11 cellular contexts compared by ENCODE assay signal in the genomic region with DNA sequence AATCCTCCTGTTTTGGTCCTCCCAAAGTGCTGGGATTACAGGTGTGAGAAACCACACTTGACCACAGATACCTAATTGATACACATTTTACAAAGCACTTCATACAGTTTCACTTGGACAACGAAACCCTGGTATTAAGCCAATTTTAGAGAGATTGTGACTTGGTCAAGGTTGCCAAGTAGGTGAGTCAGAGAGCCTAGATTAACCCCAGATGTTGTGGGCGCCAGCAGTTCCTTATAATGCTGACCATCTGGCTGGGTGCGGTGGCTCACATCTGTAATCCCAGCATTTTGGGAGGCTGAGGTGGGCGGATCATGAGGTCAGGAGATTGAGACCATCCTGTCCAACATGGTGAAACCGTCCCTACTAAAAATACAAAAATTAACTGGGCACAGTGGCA. TPM values are rescaled to one million over a fixed set of nuclear protein-coding genes. Genes with fewer than 3 reads are reported as not detected.
A peak's percentile ranks its signal among the peaks of the same experiment; 100 is the strongest.
DNase-seq lines count a peak whose midpoint lies in the region; ATAC-seq and TF ChIP-seq lines count a peak whose summit lies in the region.
"Had no signal": no experiment of that assay in that cellular context is flagged by ENCODE, and none has a peak within 500 bp of the region (broad histone marks: within the 10 kb centered on the region; RNA-seq: fewer than 3 reads in every experiment).

No MANE protein-coding gene starts in this region.

- TF ChIP-seq CTCF in heart left ventricle (IDR thresholded peaks at IDR 0.05) (no peak), left ventricle myocardium inferior (IDR thresholded peaks at IDR 0.05; ENCODE audit: borderline replicate concordance) (no peak), SK-N-SH (IDR thresholded peaks at IDR 0.05) (no peak), uterus (IDR thresholded peaks at IDR 0.05) (no peak)

- 48 to 64% (median 55%) methylated on average over 5 of the region's 5 CpGs for WGBS in heart left ventricle, 4 donors
- 23% methylated on average over 5 of the region's 5 CpGs for WGBS in SK-N-SH (ENCODE audit: low lambda C conversion rate)

- H3K4me3 ChIP-seq in heart left ventricle (no peak overlapping the region), left ventricle myocardium inferior (no peak overlapping the region), SK-N-SH (ENCODE audit: low read depth in 2 of 2, low read length in 1 of 2) (no peak overlapping the region), uterus (no peak overlapping the region)
- H3K4me3 ChIP-seq: BLaER1 treated with 17β-estradiol and CSF1 and Interleukin-3, amounts not matched to agents 10 nM and 100 nM; SJSA1 had no signal

- no peak overlapping the region for H3K27ac ChIP-seq in heart left ventricle
- no peak overlapping the region for H3K27ac ChIP-seq in left ventricle myocardium inferior (replicated peaks)
- peak overlapping the region in 1 of 2 experiments; percentile 55; a peak in 1 of 4 replicates for H3K27ac ChIP-seq in SK-N-SH (ENCODE audit: low read depth in 2 of 2, low read length in 1 of 2)
- no peak overlapping the region for H3K27ac ChIP-seq in uterus
- H3K27ac ChIP-seq: SJSA1 had no signal

- no peak for TF ChIP-seq RAD21 in SK-N-SH (IDR thresholded peaks at IDR 0.05; ENCODE audit: low read length)

- peaks cover 0 to 17% (median 8%) of the 10 kb centered on the region in 12 donors for H3K4me1 ChIP-seq in heart left ventricle
- H3K4me1 ChIP-seq in left ventricle myocardium inferior, result peaks cover 28% of the 10 kb centered on the region
- H3K4me1 ChIP-seq in SK-N-SH (ENCODE audit: control insufficient read depth in 1 of 2, insufficient read depth in 2 of 2, low read depth in 1 of 2, low read length in 1 of 2), result peaks cover 4 to 5% of the 10 kb centered on the region in 2 experiments; a peak in 2 of 4 replicates
- H3K4me1 ChIP-seq in uterus, result peaks cover 0 to 1% of the 10 kb centered on the region in 2 donors

- DNase-seq in heart left ventricle, result peak in 3 of 5 donors; percentile 66 to 71 (median 68)
- DNase-seq in left ventricle myocardium inferior, result no peak
- DNase-seq in SK-N-SH, result no peak
- DNase-seq in fibroblast of peridontal ligament (ENCODE audit: extremely low read depth), result peak; percentile 98
- peak; percentile 40 to 45 for DNase-seq in uterus
- no peak for DNase-seq in NCI-H1105 (lab: John Stamatoyannopoulos, UW)
- no peak for DNase-seq in HuH-7 (ENCODE audit: low spot score)
- DNase-seq: NCI-H1694 had no signal

- H3F3A ChIP-seq in SK-N-SH (replicated peaks; ENCODE audit: insufficient read depth), result peaks cover 50% of the 10 kb centered on the region

- H4K20me1 ChIP-seq in SK-N-SH (ENCODE audit: insufficient read depth), result 0 out of 2 replicates have a peak, but pooled peaks cover 10% of the 10 kb centered on the region

- TF ChIP-seq POLR2A in heart left ventricle (IDR thresholded peaks at IDR 0.05) (no peak), uterus (IDR thresholded peaks at IDR 0.05) (no peak)

- H3K27me3 ChIP-seq in heart left ventricle (no peaks in the 10 kb centered on the region), left ventricle myocardium inferior (ENCODE audit: low read depth) (no peaks in the 10 kb centered on the region), SK-N-SH (ENCODE audit: insufficient read depth) (no peaks in the 10 kb centered on the region), uterus (no peaks in the 10 kb centered on the region)
- H3K27me3 ChIP-seq: BLaER1 treated with 17β-estradiol and CSF1 and Interleukin-3, amounts not matched to agents 10 nM and 100 nM; SJSA1 had no signal

- H3K9me3 ChIP-seq in heart left ventricle (no peaks in the 10 kb centered on the region), left ventricle myocardium inferior (replicated peaks) (no peaks in the 10 kb centered on the region), SK-N-SH (no peaks in the 10 kb centered on the region), uterus (no peaks in the 10 kb centered on the region)
- H3K9me3 ChIP-seq: BLaER1 treated with 17β-estradiol and CSF1 and Interleukin-3, amounts not matched to agents 10 nM and 100 nM; SJSA1 had no signal

- CTCF ChIA-PET in SK-N-SH (lab: Yijun Ruan, JAX), result interaction anchor here (2.1 kb wide), 1 partner anchor 18 kb away, joined by 8 read pairs; no protein-coding TSS in a partner anchor

- H3K9ac ChIP-seq in SK-N-SH, result no peak overlapping the region
- H3K9ac ChIP-seq: BLaER1 treated with 17β-estradiol and CSF1 and Interleukin-3, amounts not matched to agents 10 nM and 100 nM had no signal

- POLR2A ChIA-PET in SK-N-SH (lab: Yijun Ruan, JAX), result no interaction called here

- intact Hi-C loops in heart left ventricle (cut with DNase I) (no loop called here), left ventricle myocardium inferior (cut with micrococcal nuclease) (no loop called here), uterus (cut with DNase I; ENCODE audit: low total_unique reads) (no loop called here)

- peaks cover 5% of the 10 kb centered on the region; the same call in 1 of the 2 replicates for H3K79me2 ChIP-seq in SK-N-SH (ENCODE audit: insufficient read depth)

- H2AFZ ChIP-seq in SK-N-SH (ENCODE audit: low read depth), result no peak overlapping the region

- ATAC-seq in heart left ventricle (peak in 3 of 4 donors; percentile 29 to 78 (median 47)), HG02623 (IDR thresholded peaks at IDR 0.05; ENCODE audit: unreplicated experiment) (no peak)

- peak in 1 of 2 experiments; percentile 78; a peak in 1 of 4 replicates for TF ChIP-seq EP300 in SK-N-SH (IDR thresholded peaks at IDR 0.05; ENCODE audit: borderline replicate concordance in 1 of 2, low read depth in 1 of 2, low read length in 1 of 2)

- H3K9me2 ChIP-seq in SK-N-SH, result no peaks in the 10 kb centered on the region

- peak overlapping the region; percentile 14; the same call in 1 of the 2 replicates for H3K4me2 ChIP-seq in SK-N-SH
- H3K4me2 ChIP-seq: BLaER1 treated with 17β-estradiol and CSF1 and Interleukin-3, amounts not matched to agents 10 nM and 100 nM had no signal

- H3K36me3 ChIP-seq in heart left ventricle (peaks cover 3 to 55% (median 37%) of the 10 kb centered on the region in 9 donors), left ventricle myocardium inferior (peaks cover 37% of the 10 kb centered on the region), SK-N-SH (replicated peaks in 1 of 2; ENCODE audit: control insufficient read depth in 1 of 2, insufficient read depth in 2 of 2, low read length in 1 of 2) (peaks cover 30 to 47% of the 10 kb centered on the region in 2 experiments), uterus (no peaks in the 10 kb centered on the region)

TF ChIP-seq in SK-N-SH, 30 proteins besides CTCF, POLR2A, EP300 and RAD21 (continues in another document):
- TF ChIP-seq EZH2phosphoT487 (IDR thresholded peaks at IDR 0.05; ENCODE audit: borderline replicate concordance, low read depth) (no peak), RXRA (IDR thresholded peaks at IDR 0.05; ENCODE audit: borderline replicate concordance, low read depth) (peak; percentile 57; the same call in 1 of the 2 replicates), USF1 (IDR thresholded peaks at IDR 0.05; ENCODE audit: borderline replicate concordance, low read depth) (no peak)

RNA-seq across cellular contexts. Expression of gene PHKG1, which starts 4.9 kb away (rescaled TPM):
- total RNA-seq in heart left ventricle (100 to 1,000 TPM in 1 of 9 donors, 10 to 100 TPM in 7, 1 to 10 TPM in 1; 5.9 to 150 (median 19.9) TPM), left ventricle myocardium inferior (21.4 TPM), uterus (1 to 10 TPM in 1 of 4 donors, under 1 TPM in 1, not detected in 2; 0.97 to 4.7 TPM)
- polyA plus RNA-seq in heart left ventricle (1 to 10 TPM; 2.4 to 8.5 TPM), SK-N-SH (2012; rRNA removed) (0.91 and 2.5 TPM in 2 replicates)
- polyA plus RNA-seq in SK-N-SH (2012; cell fraction: cytosol; rRNA removed), result 0.46 and 0.75 TPM in 2 replicates
- polyA plus RNA-seq in SK-N-SH (2012; cell fraction: nucleus; rRNA removed), result 6.1 and 7.6 TPM in 2 replicates

RNA-seq across cellular contexts. Expression of gene CHCHD2, which starts 8.6 kb away (rescaled TPM):
- 100 to 1,000 TPM; 368 to 511 (median 412) TPM for total RNA-seq in heart left ventricle
- polyA plus RNA-seq in heart left ventricle, result 1,000 to 10,000 TPM in 1 of 2 donors, 100 to 1,000 TPM in 1; 245 to 1,085 TPM
- total RNA-seq in left ventricle myocardium inferior, result 468 TPM
- polyA plus RNA-seq in SK-N-SH (2012; rRNA removed), result 500 and 624 TPM in 2 replicates
- polyA plus RNA-seq in SK-N-SH (2012; cell fraction: cytosol; rRNA removed), result 487 and 543 TPM in 2 replicates
- polyA plus RNA-seq in SK-N-SH (2012; cell fraction: nucleus; rRNA removed), result 218 and 286 TPM in 2 replicates
- total RNA-seq in uterus, result 100 to 1,000 TPM; 193 to 900 (median 353) TPM

RNA-seq across cellular contexts. Expression of gene NUPR2, which starts 18.5 kb away (rescaled TPM):
- not detected for total RNA-seq in heart left ventricle
- polyA plus RNA-seq in heart left ventricle, result not detected
- not detected for total RNA-seq in left ventricle myocardium inferior
- polyA plus RNA-seq in SK-N-SH (2012; rRNA removed), result not detected in 2 replicates
- not detected in 2 replicates for polyA plus RNA-seq in SK-N-SH (2012; cell fraction: cytosol; rRNA removed)
- polyA plus RNA-seq in SK-N-SH (2012; cell fraction: nucleus; rRNA removed), result not detected in 2 replicates
- not detected for total RNA-seq in uterus
- total RNA-seq: SJSA1 had no signal

RNA-seq across cellular contexts. Expression of gene SUMF2, which starts 33.6 kb away (rescaled TPM):
- 10 to 100 TPM; 23.1 to 61.5 (median 30.9) TPM for total RNA-seq in heart left ventricle
- polyA plus RNA-seq in heart left ventricle, result 10 to 100 TPM; 35.5 to 42.4 TPM
- 33.5 TPM for total RNA-seq in left ventricle myocardium inferior
- polyA plus RNA-seq in SK-N-SH (2012; rRNA removed), result 130 and 162 TPM in 2 replicates
- 82.7 and 115 TPM in 2 replicates for polyA plus RNA-seq in SK-N-SH (2012; cell fraction: cytosol; rRNA removed)
- polyA plus RNA-seq in SK-N-SH (2012; cell fraction: nucleus; rRNA removed), result 182 and 258 TPM in 2 replicates
- total RNA-seq in uterus, result 100 to 1,000 TPM in 2 of 4 donors, 10 to 100 TPM in 2; 61.2 to 110 (median 86.5) TPM

RNA-seq across cellular contexts. Expression of gene CCT6A, which starts 46.1 kb away (rescaled TPM):
- 10 to 100 TPM; 44.6 to 85.8 (median 62.6) TPM for total RNA-seq in heart left ventricle
- polyA plus RNA-seq in heart left ventricle, result 100 to 1,000 TPM in 1 of 2 donors, 10 to 100 TPM in 1; 75.8 to 180 TPM
- total RNA-seq in left ventricle myocardium inferior, result 67.6 TPM
- 221 and 345 TPM in 2 replicates for polyA plus RNA-seq in SK-N-SH (2012; rRNA removed)
- polyA plus RNA-seq in SK-N-SH (2012; cell fraction: cytosol; rRNA removed), result 338 and 380 TPM in 2 replicates
- polyA plus RNA-seq in SK-N-SH (2012; cell fraction: nucleus; rRNA removed), result 175 and 324 TPM in 2 replicates
- total RNA-seq in uterus, result 100 to 1,000 TPM in 3 of 4 donors, 10 to 100 TPM in 1; 88.0 to 255 (median 194) TPM

Comparison
In these comparisons a context has a peak if more than half of its experiments do, and no peak if none do; other contexts are left out.
1. DNase-seq: peak in heart left ventricle (3 of 5), fibroblast of peridontal ligament (single experiment) and uterus (2 of 2); none in left ventricle myocardium inferior (single experiment), SK-N-SH (single experiment), NCI-H1105 (single experiment) and HuH-7 (single experiment).